Comparison of ENCODE assay signal across 8 cellular contexts in the genomic region with DNA sequence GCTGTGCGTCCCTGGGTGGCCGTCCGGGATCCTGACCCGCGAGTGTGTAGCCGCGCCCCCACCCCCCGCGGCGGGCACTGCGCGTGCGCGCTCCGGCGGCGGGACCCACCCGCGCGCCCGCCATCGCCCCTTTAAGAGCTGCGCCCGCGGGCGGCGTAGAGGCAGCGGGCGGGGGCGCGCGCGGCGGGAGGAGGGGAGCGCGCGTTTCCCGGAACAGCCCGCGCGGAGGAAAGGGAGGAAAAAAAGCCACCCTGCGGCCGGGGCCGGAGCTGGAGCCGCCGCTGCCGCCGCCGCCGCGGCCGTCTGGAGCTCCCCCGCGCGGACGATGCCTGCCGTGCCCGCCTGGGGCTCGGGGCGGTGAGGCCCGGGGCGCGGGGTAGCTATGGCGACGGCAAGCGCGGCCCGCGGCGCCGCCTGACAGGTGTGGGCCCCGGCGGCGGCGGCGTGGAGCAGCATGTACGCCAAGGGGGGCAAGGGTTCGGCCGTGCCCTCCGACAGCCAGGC. TPM values are rescaled to one million over a fixed set of nuclear protein-coding genes. Genes with fewer than 3 reads are reported as not detected.
A peak's percentile ranks its signal among the peaks of the same experiment; 100 is the strongest.
DNase-seq lines count a peak whose midpoint lies in the region; ATAC-seq and TF ChIP-seq lines count a peak whose summit lies in the region.

A gene (plus strand): TSS at position 204 of the 504 bp plus-strand sequence. CDS start 251 bp downstream, at position 455.

- no peak for TF ChIP-seq POLR2A in testis (IDR thresholded peaks at IDR 0.05)

- H3K4me1 Mint-ChIP-seq in natural killer cell, result peaks cover 73 to 89% of the 10 kb centered on the region in 2 donors

- no peak for DNase-seq in AG09309 (ENCODE audit: low read depth)
- DNase-seq in HuH-7 (ENCODE audit: low spot score), result peak; percentile 92
- peak; percentile 83 for DNase-seq in RKO (ENCODE audit: low spot score)
- DNase-seq in activated effector memory CD4-positive, alpha-beta T cell treated with Interleukin-2 at 50 U/mL for 16 hours, result peak; percentile 67
- peak; percentile 81 for DNase-seq in fibroblast of pulmonary artery (ENCODE audit: low read depth)
- DNase-seq in natural killer cell, result peak; percentile 79
- DNase-seq in testis, result peak; percentile 75

- H3K4me3 ChIP-seq in AG09309 (ENCODE audit: control insufficient read depth, low read depth, low read length) (peak within 1 kb of the TSS; percentile 76), fibroblast of pulmonary artery (replicated peaks; ENCODE audit: low read depth, low read length) (peak within 1 kb of the TSS; percentile 75), testis (peak within 1 kb of the TSS; percentile 73 to 84)

- H3K27me3 Mint-ChIP-seq in natural killer cell (ENCODE audit: low read depth in 2 of 2), result no peaks in the 10 kb centered on the region

- no peaks in the 10 kb centered on the region for H3K9me3 ChIP-seq in testis

- peak within 1 kb of the TSS; percentile 91 to 97 for H3K27ac Mint-ChIP-seq in natural killer cell

- peak within 1 kb of the TSS; percentile 91 for H3K4me3 Mint-ChIP-seq in natural killer cell

- ATAC-seq in GM18907 (IDR thresholded peaks at IDR 0.05; ENCODE audit: unreplicated experiment) (peak; percentile 35), natural killer cell (peak; percentile 27 to 56 (median 54))

- peak within 1 kb of the TSS; percentile 92 to 93 for H3K27ac ChIP-seq in testis

- intact Hi-C loops in natural killer cell (cut with micrococcal nuclease) (loop anchor here (5.0 kb wide), 3 partner anchors 42 to 227 kb away; a partner anchor contains a TSS), testis (cut with DNase I; ENCODE audit: low total_unique reads) (no loop called here)

- no peaks in the 10 kb centered on the region for H3K27me3 ChIP-seq in testis

- H3K9me3 Mint-ChIP-seq in natural killer cell, result no peaks in the 10 kb centered on the region

- peak; percentile 2 for TF ChIP-seq CTCF in AG09309 (IDR thresholded peaks at IDR 0.05; ENCODE audit: control insufficient read depth, insufficient read depth, low read depth, low read length, missing control alignments)
- no peak for TF ChIP-seq CTCF in fibroblast of pulmonary artery (IDR thresholded peaks at IDR 0.05; ENCODE audit: low read length, missing control alignments)
- TF ChIP-seq CTCF in natural killer cell (IDR thresholded peaks at IDR 0.05), result peak; percentile 11
- TF ChIP-seq CTCF in testis (IDR thresholded peaks at IDR 0.05), result peak in 2 of 3 experiments; percentile 39 to 41

- WGBS in testis, 2 donors, result 0% methylated on average over 31 of the region's 80 CpGs; no CpG with 5 or more reads in 1 of the 2 donors

- no peaks in the 10 kb centered on the region for H3K36me3 Mint-ChIP-seq in natural killer cell

- peaks cover 71% of the 10 kb centered on the region for H3K4me1 ChIP-seq in testis

- H3K36me3 ChIP-seq in testis (ENCODE audit: low read depth, missing control alignments), result no peaks in the 10 kb centered on the region

RNA-seq across cellular contexts. Expression of the gene that starts here (rescaled TPM):
- total RNA-seq in natural killer cell, result 100 to 1,000 TPM; 137 to 169 (median 158) TPM
- total RNA-seq in testis, result 100 to 1,000 TPM in 1 of 2 donors, 10 to 100 TPM in 1; 90.3 to 118 TPM
- 80.5 TPM for polyA plus RNA-seq in testis (ENCODE audit: insufficient read depth, low read depth, low replicate concordance)
